9 cellular contexts compared by ENCODE assay signal in the genomic region with DNA sequence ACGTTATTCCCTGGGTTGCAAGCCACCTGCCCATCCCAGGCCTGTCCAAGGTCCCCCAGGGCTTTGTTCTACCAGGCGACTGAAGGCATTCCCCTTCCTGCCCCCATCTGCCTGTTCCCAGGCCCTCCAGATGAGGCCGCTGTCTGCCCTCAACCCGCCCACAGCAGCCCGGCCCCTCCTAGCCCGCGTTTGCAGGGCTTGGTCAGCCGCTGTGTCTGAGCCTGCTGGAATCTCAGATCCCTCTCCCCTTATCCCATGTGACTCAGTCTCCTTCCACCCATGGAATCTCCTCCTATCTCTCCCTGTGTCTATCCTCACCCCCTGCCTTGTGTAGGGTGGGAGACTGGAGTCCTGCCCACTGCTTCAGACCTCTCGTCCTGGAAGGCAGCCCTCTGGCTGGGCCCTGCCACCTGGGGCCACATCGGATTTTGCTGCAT.
DNase-seq lines count a peak whose midpoint lies in the region; ATAC-seq and TF ChIP-seq lines count a peak whose summit lies in the region.
"Had no signal": no experiment of that assay in that cellular context is flagged by ENCODE, and none has a peak within 500 bp of the region (broad histone marks: within the 10 kb centered on the region; RNA-seq: fewer than 3 reads in every experiment).

No MANE protein-coding gene starts in this region.

- H3K4me3 ChIP-seq in heart right ventricle (no peak overlapping the region), vagina (no peak overlapping the region)

- H3K36me3 ChIP-seq in heart right ventricle (no peaks in the 10 kb centered on the region), vagina (no peaks in the 10 kb centered on the region)

- H3K9me3 ChIP-seq in heart right ventricle (no peaks in the 10 kb centered on the region), vagina (no peaks in the 10 kb centered on the region)

- TF ChIP-seq CTCF in heart right ventricle (IDR thresholded peaks at IDR 0.05) (peak; percentile 56 to 90 (median 80)), vagina (IDR thresholded peaks at IDR 0.05) (peak in 1 of 3 experiments; percentile 31)

- DNase-seq in NK-92 treated with Interleukin-12 subunit alpha and Interleukin-12 subunit beta, amount 100 ng/mL, for 24 hours (lab: John Stamatoyannopoulos, UW), result peak; percentile 57
- no peak for DNase-seq in NK-92 (lab: John Stamatoyannopoulos, UW; ENCODE audit: unreplicated experiment)
- peak; percentile 72 to 89 for DNase-seq in SHP77 (lab: John Stamatoyannopoulos, UW)
- DNase-seq in activated gamma-delta T cell treated with anti-CD3 and anti-CD28 coated beads, Interleukin-2, amount 50 U/mL, for 16 hours (ENCODE audit: low read depth), result peak; percentile 49
- DNase-seq in heart right ventricle, result peak; percentile 73 to 76
- peak; percentile 75 for DNase-seq in stimulated activated CD4-positive, alpha-beta T cell treated with anti-CD3 and anti-CD28 coated beads, Interleukin-15, amount 100 ng/mL, for 24 hours
- DNase-seq in vagina (ENCODE audit: extremely low spot score in 2 of 2), result no peak
- DNase-seq in middle frontal gyrus (ENCODE audit: extremely low spot score, low spot score), result no peak

- ATAC-seq in heart right ventricle, result peak; percentile 84 to 95 (median 92)

- 31 to 42% methylated on average over 10 of the region's 10 CpGs for WGBS in heart right ventricle, 2 donors

- H3K27ac ChIP-seq in heart right ventricle (peak overlapping the region in 6 of 10 donors; percentile 2 to 53 (median 22)), vagina (no peak overlapping the region)
- H3K27ac ChIP-seq: epithelial cell of prostate had no signal

- H3K27me3 ChIP-seq in heart right ventricle (no peaks in the 10 kb centered on the region), vagina (no peaks in the 10 kb centered on the region)

- H3K4me1 ChIP-seq in heart right ventricle (peaks cover 8 to 16% (median 13%) of the 10 kb centered on the region in 9 donors), vagina (no peaks in the 10 kb centered on the region)

- TF ChIP-seq POLR2A in vagina (IDR thresholded peaks at IDR 0.05), result no peak

- intact Hi-C loops in heart right ventricle (cut with DNase I) (loop anchor here in 9 of 10 donors (2.0 to 10.0 kb wide), 7 partner anchors 112 to 242 kb away; a partner anchor contains a TSS), vagina (cut with DNase I) (loop anchor here (10.0 kb wide), 1 partner anchor 242 kb away; no protein-coding TSS in a partner anchor)

Comparison
In these comparisons a context has a peak if more than half of its experiments do, and no peak if none do; other contexts are left out.
1. DNase-seq: peak in NK-92 treated with Interleukin-12 subunit alpha and Interleukin-12 subunit beta, amount 100 ng/mL, for 24 hours (single experiment), SHP77 (2 of 2), activated gamma-delta T cell treated with anti-CD3 and anti-CD28 coated beads, Interleukin-2, amount 50 U/mL, for 16 hours (single experiment), heart right ventricle (2 of 2) and stimulated activated CD4-positive, alpha-beta T cell treated with anti-CD3 and anti-CD28 coated beads, Interleukin-15, amount 100 ng/mL, for 24 hours (single experiment); none in NK-92 (single experiment), vagina (0 of 2) and middle frontal gyrus (single experiment).